In genomic region chr14:93733646-93734045, GRCh38 we compare ENCODE assay signal across 19 cellular contexts. TPM values are rescaled to one million over a fixed set of nuclear protein-coding genes. Genes with fewer than 3 reads are reported as not detected.
"Had no signal": no experiment of that assay in that cellular context is flagged by ENCODE, and none has a peak within 500 bp of the region (broad histone marks: within the 10 kb centered on the region; RNA-seq: fewer than 3 reads in every experiment).

No MANE protein-coding gene starts in this region.

- H3K27me3 Mint-ChIP-seq: activated B cell treated with CpG ODN at 0.5 μM for 24 hours had no signal

- H3K4me1 Mint-ChIP-seq: activated B cell treated with CpG ODN at 0.5 μM for 24 hours; activated CD4-positive, alpha-beta T cell treated with anti-CD3 and anti-CD28 coated beads, Interleukin-2, amount 10 ng/mL, durations not matched to agents 24 days and 14 days; naive thymus-derived CD8-positive, alpha-beta T cell; stimulated activated naive CD8-positive, alpha-beta T cell treated with anti-CD3 and anti-CD28 coated beads, Interleukin-15, amount 100 ng/mL, for 72 hours had no signal

- H3K4me3 Mint-ChIP-seq: activated B cell treated with CpG ODN at 0.5 μM for 24 hours; activated CD4-positive, alpha-beta T cell treated with anti-CD3 and anti-CD28 coated beads, Interleukin-2, amount 10 ng/mL, durations not matched to agents 24 days and 14 days; activated CD8-positive, alpha-beta T cell treated with anti-CD3 and anti-CD28 coated beads, Interleukin-2, amount 10 ng/mL, durations not matched to agents 7 days and 5 days; naive thymus-derived CD8-positive, alpha-beta T cell; stimulated activated naive CD8-positive, alpha-beta T cell treated with anti-CD3 and anti-CD28 coated beads, Interleukin-15, amount 100 ng/mL, for 72 hours; T-helper 2 cell treated with Interferon-gamma antibody and Interleukin-4, amounts not matched to agents 5 μg/mL and 100 μg/mL, for 36 hours had no signal

- H3K27me3 ChIP-seq: heart right ventricle, sigmoid colon had no signal

- H3K9me3 Mint-ChIP-seq: activated B cell treated with CpG ODN at 0.5 μM for 24 hours; activated CD4-positive, alpha-beta T cell treated with anti-CD3 and anti-CD28 coated beads, Interleukin-2, amount 10 ng/mL, durations not matched to agents 24 days and 14 days; activated naive CD4-positive, alpha-beta T cell treated with anti-CD3 and anti-CD28 coated beads, Interleukin-2, amount 50 U/mL, for 72 hours; naive thymus-derived CD8-positive, alpha-beta T cell; stimulated activated naive CD8-positive, alpha-beta T cell treated with anti-CD3 and anti-CD28 coated beads, Interleukin-15, amount 100 ng/mL, for 72 hours; T-helper 2 cell treated with Interferon-gamma antibody and Interleukin-4, amounts not matched to agents 5 μg/mL and 100 μg/mL, for 36 hours had no signal

- H3K27ac ChIP-seq: coronary artery, heart right ventricle, psoas muscle had no signal

- H3K36me3 Mint-ChIP-seq: activated naive CD4-positive, alpha-beta T cell treated with anti-CD3 and anti-CD28 coated beads, Interleukin-2, amount 50 U/mL, for 72 hours; naive thymus-derived CD8-positive, alpha-beta T cell had no signal

- H3K27ac Mint-ChIP-seq: activated B cell treated with CpG ODN at 0.5 μM for 24 hours; activated CD4-positive, alpha-beta T cell treated with anti-CD3 and anti-CD28 coated beads, Interleukin-2, amount 10 ng/mL, durations not matched to agents 24 days and 14 days; activated CD8-positive, alpha-beta T cell treated with anti-CD3 and anti-CD28 coated beads, Interleukin-2, amount 10 ng/mL, durations not matched to agents 7 days and 5 days; activated naive CD4-positive, alpha-beta T cell treated with anti-CD3 and anti-CD28 coated beads, Interleukin-2, amount 50 U/mL, for 72 hours; naive thymus-derived CD8-positive, alpha-beta T cell; T-helper 2 cell treated with Interferon-gamma antibody and Interleukin-4, amounts not matched to agents 5 μg/mL and 100 μg/mL, for 36 hours had no signal

- H3K4me3 ChIP-seq: coronary artery, heart right ventricle, psoas muscle, sigmoid colon had no signal

- DNase-seq: activated B cell treated with CpG ODN at 0.5 μM for 24 hours; activated CD4-positive, alpha-beta T cell treated with anti-CD3 and anti-CD28 coated beads, Interleukin-2, amount 10 ng/mL, durations not matched to agents 24 days and 14 days; activated CD8-positive, alpha-beta memory T cell treated with anti-CD3 and anti-CD28 coated beads, Interleukin-2, amount 50 U/mL, for 4 hours; activated CD8-positive, alpha-beta T cell treated with anti-CD3 and anti-CD28 coated beads, Interleukin-2, amount 10 ng/mL, durations not matched to agents 7 days and 5 days; activated effector memory CD4-positive, alpha-beta T cell treated with anti-CD3 and anti-CD28 coated beads, Interleukin-2, amount 50 U/mL, for 16 hours; activated T-cell treated with anti-CD3 and anti-CD28 coated beads, Interleukin-2, amount 50 U/mL, for 48 hours; central memory CD4-positive, alpha-beta T cell; effector CD4-positive, alpha-beta T cell; heart right ventricle; naive thymus-derived CD8-positive, alpha-beta T cell; occipital lobe; sigmoid colon; stimulated activated CD4-positive, alpha-beta T cell treated with anti-CD3 and anti-CD28 coated beads, Interleukin-1b, Interleukin-23, amount 100 ng/mL, for 48 hours; stimulated activated naive CD8-positive, alpha-beta T cell treated with anti-CD3 and anti-CD28 coated beads, Interleukin-15, amount 100 ng/mL, for 72 hours had no signal

RNA-seq across cellular contexts. Expression of gene PRIMA1, which starts 54.6 kb away (rescaled TPM):
- total RNA-seq: activated B cell treated with CpG ODN at 0.5 μM for 24 hours; activated CD4-positive, alpha-beta T cell treated with anti-CD3 and anti-CD28 coated beads, Interleukin-2, amount 10 ng/mL, durations not matched to agents 24 days and 14 days; activated CD8-positive, alpha-beta T cell treated with anti-CD3 and anti-CD28 coated beads, Interleukin-2, amount 10 ng/mL, durations not matched to agents 7 days and 5 days; activated naive CD4-positive, alpha-beta T cell treated with anti-CD3 and anti-CD28 coated beads, Interleukin-2, amount 50 U/mL, for 72 hours; lung microvascular endothelial cell; naive thymus-derived CD8-positive, alpha-beta T cell; occipital lobe had no signal
